ENCODE assay signal across 7 cellular contexts in the genomic region with DNA sequence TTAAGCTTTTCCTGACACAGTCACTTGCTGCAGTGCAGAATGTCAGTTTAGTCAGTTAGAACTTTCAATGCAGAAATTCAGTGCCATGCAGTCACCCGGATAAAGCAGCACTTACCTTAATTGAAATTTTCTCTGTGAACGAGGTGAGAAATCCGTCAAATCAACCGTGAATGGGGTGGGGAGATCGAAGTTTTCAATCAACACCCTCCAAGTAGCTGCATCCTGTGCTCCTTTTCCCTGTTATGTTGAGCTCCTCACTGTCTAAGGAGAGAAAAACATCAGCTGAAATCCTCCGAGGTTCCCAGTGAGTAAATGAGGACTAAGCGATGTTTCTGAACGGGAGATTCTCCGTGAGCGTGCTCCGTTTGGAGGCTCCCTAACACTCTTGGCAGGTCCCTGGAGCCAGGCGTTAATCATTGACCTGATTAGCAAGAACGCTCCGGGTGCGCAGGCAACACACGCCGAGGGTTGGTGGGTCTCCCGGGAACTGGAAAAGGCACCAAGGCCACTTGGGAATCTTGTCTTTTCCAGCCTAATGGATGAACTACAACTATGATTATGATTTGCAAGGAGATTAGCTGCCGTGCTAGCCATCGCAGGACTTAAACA.
DNase-seq lines count a peak whose midpoint lies in the region; ATAC-seq, FAIRE-seq and TF ChIP-seq lines count a peak whose summit lies in the region.
"Not testable (repeated sequence)": the region's sequence is repeated elsewhere in the genome, so short reads cannot be mapped to it uniquely, and the experiment has no call there.

No MANE protein-coding gene starts in this region.

- H2AFZ ChIP-seq in PC-3 (ENCODE audit: low read length); HepG2 (ENCODE audit: low read length): not testable (repeated sequence)

- not testable (repeated sequence) for H3F3A ChIP-seq in PC-3 (ENCODE audit: low read length, unreplicated experiment)

- H3K4me2 ChIP-seq in PC-3 (ENCODE audit: low read length): 0 out of 2 replicates have a peak overlapping the region, but pooled peaks have one; percentile 22
- not testable (repeated sequence) for H3K4me2 ChIP-seq in HepG2 (ENCODE audit: low read depth, low read length)

- not testable (repeated sequence) for H3K79me2 ChIP-seq in PC-3 (ENCODE audit: low read length); HepG2 (ENCODE audit: insufficient read depth, low read length)

- not testable (repeated sequence) for H3K9me3 ChIP-seq in PC-3 (ENCODE audit: low read length); HepG2 (ENCODE audit: low read length); small intestine (ENCODE audit: control insufficient read depth, low read depth)

- CTCF ChIA-PET in PC-3 (lab: Charles Lee); HepG2 (lab: Yijun Ruan, JAX; ENCODE audit: low intra/inter-chr PET ratio, low total read pairs): not testable (repeated sequence)

- TF ChIP-seq POLR2A in HepG2 (IDR thresholded peaks at IDR 0.05; ENCODE audit: insufficient read depth in 1 of 2, low read depth in 2 of 2, low read length in 2 of 2): not testable (repeated sequence)

- H4K20me1 ChIP-seq in PC-3 (ENCODE audit: low read length); HepG2 (ENCODE audit: insufficient read depth, low read length): not testable (repeated sequence)

- intact Hi-C loops in PC-3 (cut with micrococcal nuclease); HepG2 (cut with micrococcal nuclease; ENCODE audit: unreplicated experiment): not testable (repeated sequence)

- WGBS in HepG2 (ENCODE audit: low lambda C conversion rate): 29% methylated on average over 7 of the region's 20 CpGs
- WGBS in small intestine, 3 donors: 2 to 19% (median 12%) methylated on average over 12 to 17 of the region's 20 CpGs

- BruUV-seq in PC-3 (replicated peaks; lab: Mats Ljungman, UMichigan); HepG2 (replicated peaks; lab: Mats Ljungman, UMichigan): not testable (repeated sequence)

- not testable (repeated sequence) for H3K4me1 ChIP-seq in PC-3 (ENCODE audit: insufficient read depth, low read length); foreskin keratinocyte; HepG2 (ENCODE audit: insufficient read depth, low read length); small intestine (ENCODE audit: control insufficient read depth in 2 of 2, insufficient read depth in 1 of 2, low read depth in 1 of 2, low read length in 1 of 2)

- not testable (repeated sequence) for TF ChIP-seq CTCF in PC-3 (conservative IDR thresholded peaks at IDR 0.05; ENCODE audit: low read depth, low read length); brain (conservative IDR thresholded peaks at IDR 0.05); foreskin keratinocyte (conservative IDR thresholded peaks at IDR 0.05); HepG2 (CRISPR knock-in tag; IDR thresholded peaks at IDR 0.05); nephron progenitor cell (IDR thresholded peaks at IDR 0.05)

- not testable (repeated sequence) for H3K9me2 ChIP-seq in PC-3 (replicated peaks; ENCODE audit: low read length)

- H3K36me3 ChIP-seq in PC-3 (ENCODE audit: low read depth, low read length); HepG2 (replicated peaks in 1 of 2; ENCODE audit: control insufficient read depth in 1 of 2, insufficient read depth in 2 of 2, low read length in 2 of 2); small intestine (ENCODE audit: control insufficient read depth in 2 of 2, insufficient read depth in 2 of 2, low read length in 2 of 2): not testable (repeated sequence)

- not testable (repeated sequence) for TF ChIP-seq EP300 in HepG2 (IDR thresholded peaks at IDR 0.05; ENCODE audit: low read depth in 2 of 2, low read length in 2 of 2); HepG2 (CRISPR knock-in tag; IDR thresholded peaks at IDR 0.05; ENCODE audit: borderline replicate concordance)

- not testable (repeated sequence) for H3K9ac ChIP-seq in PC-3 (ENCODE audit: low read length); HepG2 (ENCODE audit: insufficient read depth, low read depth, low read length)

- H3K9me3 Mint-ChIP-seq in brain, nephron progenitor cell: not testable (repeated sequence)

- FAIRE-seq in HepG2 (lab: Jason Lieb, UNC): peak; percentile 57
- not testable (repeated sequence) for FAIRE-seq in small intestine (lab: Jason Lieb, UNC)

- peak overlapping the region in 2 of 5 experiments; percentile 39 to 61 for H3K27ac Mint-ChIP-seq in brain
- not testable (repeated sequence) for H3K27ac Mint-ChIP-seq in nephron progenitor cell

- not testable (repeated sequence) for H3K27ac ChIP-seq in PC-3 (ENCODE audit: low read length); foreskin keratinocyte; HepG2 (ENCODE audit: extremely low read length, insufficient read depth, low read length); small intestine (ENCODE audit: low read depth in 1 of 2, low read length in 1 of 2)

- in situ Hi-C loops in G401 (cut with HindIII; ENCODE audit: low sequenced_read_pairs); HepG2 (cut with HindIII; ENCODE audit: extremely low pct_ligation_motif_present, low pct_unique_long_range_greater_than_20kb): not testable (repeated sequence)

- H3K4me3 Mint-ChIP-seq in brain: peak overlapping the region; percentile 53 to 72 (median 64)
- peak overlapping the region; percentile 17 for H3K4me3 Mint-ChIP-seq in nephron progenitor cell

- peak; percentile 36 for ATAC-seq in PC-3
- ATAC-seq in foreskin keratinocyte: peak; percentile 61
- ATAC-seq in HepG2: peak; percentile 99

- not testable (repeated sequence) for H3K36me3 Mint-ChIP-seq in brain; nephron progenitor cell (ENCODE audit: low read depth)

- TF ChIP-seq RAD21 in HepG2 (CRISPR knock-in tag; IDR thresholded peaks at IDR 0.05): not testable (repeated sequence)

- H3K4me1 Mint-ChIP-seq in brain: peaks cover 14% of the 10 kb centered on the region
- peaks cover 10% of the 10 kb centered on the region for H3K4me1 Mint-ChIP-seq in nephron progenitor cell

- DNase-seq in G401 (ENCODE audit: low spot score) (peak; percentile 27), nephron progenitor cell (peak; percentile 4), small intestine (peak; percentile 23)
- DNase-seq in PC-3; foreskin keratinocyte; HepG2 (ENCODE audit: low spot score): not testable (repeated sequence)

- H3K4me3 ChIP-seq in PC-3 (ENCODE audit: low read length): 0 out of 2 replicates have a peak overlapping the region, but pooled peaks have one; percentile 21
- H3K4me3 ChIP-seq in HepG2 (replicated peaks in 1 of 3; ENCODE audit: insufficient read depth in 1 of 3, low read depth in 2 of 3, low read length in 3 of 3); small intestine (ENCODE audit: low read depth in 1 of 2, low read length in 2 of 2): not testable (repeated sequence)

- H3K27me3 Mint-ChIP-seq in brain; nephron progenitor cell (ENCODE audit: low read depth, poor library complexity): not testable (repeated sequence)

- POLR2A ChIA-PET in PC-3 (lab: Charles Lee; ENCODE audit: unreplicated experiment); HepG2 (lab: Yijun Ruan, JAX): not testable (repeated sequence)

- H3K27me3 ChIP-seq in PC-3 (ENCODE audit: low read length): peaks cover 17% of the 10 kb centered on the region
- not testable (repeated sequence) for H3K27me3 ChIP-seq in foreskin keratinocyte; HepG2 (ENCODE audit: control insufficient read depth in 1 of 2, insufficient read depth in 2 of 2, low read length in 2 of 2); small intestine (ENCODE audit: control insufficient read depth in 2 of 2, insufficient read depth in 2 of 2, low read length in 2 of 2)

Comparison
In these comparisons a context has a peak if more than half of its experiments do, and no peak if none do; other contexts are left out.
1. ATAC-seq: peak in every context shown above with its lines; median percentile 99 in HepG2; 61 in foreskin keratinocyte; 36 in PC-3.